8 cellular contexts compared by ENCODE assay signal in the genomic region with DNA sequence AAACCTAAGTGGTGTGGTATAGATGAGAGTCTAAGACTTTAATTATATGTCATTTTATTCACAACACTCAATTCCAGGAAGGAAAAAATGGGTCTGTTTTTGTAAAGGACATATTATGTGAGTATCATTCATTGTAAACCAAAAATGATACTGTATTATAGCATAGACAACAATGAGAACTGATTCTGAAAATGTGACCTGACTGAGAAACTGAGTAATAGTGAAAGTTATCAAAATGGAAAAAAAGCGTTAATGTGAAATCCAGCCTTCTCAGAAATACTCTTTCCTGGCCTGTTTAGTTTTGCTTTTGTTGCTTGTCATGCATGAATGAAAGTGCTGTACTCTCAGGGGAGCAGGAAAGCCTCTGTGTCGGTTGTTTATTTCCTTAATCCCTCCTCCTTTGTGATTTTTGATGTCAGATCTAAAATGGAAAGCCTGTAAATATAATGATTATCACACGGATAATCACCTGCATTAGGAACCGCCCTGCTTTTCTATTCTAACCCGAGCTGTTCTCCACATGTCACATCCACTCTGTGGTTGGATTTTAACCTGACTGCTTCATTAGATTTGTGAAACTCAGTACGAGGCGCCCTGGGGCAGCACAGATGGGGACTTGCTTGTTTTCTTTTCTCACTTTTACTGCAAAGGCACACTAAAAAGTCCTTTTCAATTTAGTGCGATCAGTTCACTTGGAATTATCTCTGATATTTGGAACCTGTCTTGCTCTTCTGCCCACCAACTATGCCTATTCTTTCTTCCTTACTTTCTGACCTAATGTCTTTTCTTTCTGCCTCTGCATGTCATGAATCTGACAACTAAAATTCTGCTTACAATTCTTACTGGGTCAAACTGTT.
DNase-seq lines count a peak whose midpoint lies in the region; ATAC-seq, FAIRE-seq and TF ChIP-seq lines count a peak whose summit lies in the region.

No MANE protein-coding gene starts in this region.

- H3K27ac Mint-ChIP-seq in stimulated activated naive CD8-positive, alpha-beta T cell treated with anti-CD3 and anti-CD28 coated beads, Interleukin-15, amount 100 ng/mL, for 72 hours, result peak overlapping the region; percentile 91 to 92

- peaks cover 8 to 12% of the 10 kb centered on the region in 2 donors for H3K9me3 Mint-ChIP-seq in stimulated activated naive CD8-positive, alpha-beta T cell treated with anti-CD3 and anti-CD28 coated beads, Interleukin-15, amount 100 ng/mL, for 72 hours

- no peak overlapping the region for H4K8ac ChIP-seq in mesenchymal stem cell (ENCODE audit: low read length)

- peak overlapping the region in 1 of 2 experiments; percentile 34 for H3K18ac ChIP-seq in mesenchymal stem cell (ENCODE audit: low read depth in 1 of 2, low read length in 2 of 2)

- RAD21 ChIA-PET in GM12878 (lab: Charles Lee; ENCODE audit: unreplicated experiment), result interaction anchor here (0.7 to 6.6 kb wide), 20 partner anchors 11 to 434 kb away, joined by 3 to 53 read pairs (median 4); no protein-coding TSS in a partner anchor

- no peak overlapping the region for H2BK120ac ChIP-seq in mesenchymal stem cell (ENCODE audit: low read depth, low read length)

- CTCF ChIA-PET in GM12878 (lab: Yijun Ruan, JAX), result interaction anchor here (0.9 to 6.0 kb wide), 6 partner anchors 11 to 435 kb away, joined by 3 to 37 read pairs (median 6); no protein-coding TSS in a partner anchor

- H3K27me3 ChIP-seq in GM12878 (replicated peaks in 1 of 2; ENCODE audit: control insufficient read depth in 2 of 2, insufficient read depth in 2 of 2, low read length in 1 of 2) (no peaks in the 10 kb centered on the region), mesenchymal stem cell (ENCODE audit: control insufficient read depth in 1 of 2, insufficient read depth in 1 of 2, low read length in 2 of 2) (no peaks in the 10 kb centered on the region)

- H3K9ac ChIP-seq in GM12878 (ENCODE audit: control insufficient read depth, insufficient read depth, low read length) (peak overlapping the region; percentile 75), mesenchymal stem cell (ENCODE audit: low read length) (peak overlapping the region; percentile 59)

- peak; percentile 69 for ATAC-seq in HG03280 (IDR thresholded peaks at IDR 0.05; ENCODE audit: unreplicated experiment)
- ATAC-seq in GM12878, result peak; percentile 82
- ATAC-seq in stimulated activated naive CD8-positive, alpha-beta T cell treated with anti-CD3 and anti-CD28 coated beads, Interleukin-15, amount 100 ng/mL, for 72 hours, result peak; percentile 89

- in situ Hi-C loops in GM12878 (cut with MboI), result no loop called here

- peak; percentile 16; the same call in 1 of the 2 replicates for TF ChIP-seq RAD21 in GM12878 (IDR thresholded peaks at IDR 0.05; ENCODE audit: insufficient read depth, low read depth, low read length)

- H3K79me2 ChIP-seq in GM12878 (ENCODE audit: control insufficient read depth, insufficient read depth, low read length), result no peaks in the 10 kb centered on the region; the same call in 1 of the 2 replicates

- DNase-seq in GM19239 (ENCODE audit: insufficient read length, low spot score), result no peak
- DNase-seq in RPMI7951 (ENCODE audit: low read depth), result peak; percentile 50
- DNase-seq in GM12878 (ENCODE audit: low read depth, low spot score), result peak; percentile 96
- peak; percentile 44 for DNase-seq in mesenchymal stem cell
- peak; percentile 60 to 61 for DNase-seq in stimulated activated naive CD8-positive, alpha-beta T cell treated with anti-CD3 and anti-CD28 coated beads, Interleukin-15, amount 100 ng/mL, for 72 hours
- DNase-seq in NOMO-1 treated with DMSO at 0.1 percent for 48 hours (lab: John Stamatoyannopoulos, UW; ENCODE audit: unreplicated experiment), result no peak

- peak overlapping the region in 1 of 2 experiments; percentile 42 for H2BK12ac ChIP-seq in mesenchymal stem cell (ENCODE audit: low read length in 2 of 2)

- H3K4me3 ChIP-seq in GM12878, result peak overlapping the region; percentile 66
- peak overlapping the region in 1 of 2 experiments; percentile 37 for H3K4me3 ChIP-seq in mesenchymal stem cell (ENCODE audit: insufficient read depth in 1 of 2, low read depth in 1 of 2, low read length in 2 of 2)

- POLR2A ChIA-PET in GM12878 (lab: Charles Lee), result interaction anchor here (1.2 to 2.4 kb wide), 5 partner anchors 13 to 98 kb away, joined by 3 to 24 read pairs (median 6); no protein-coding TSS in a partner anchor

- H3K27ac ChIP-seq in C4-2B (peak overlapping the region; percentile 15; the same call in 1 of the 2 replicates), GM12878 (ENCODE audit: control insufficient read depth, insufficient read depth) (peak overlapping the region; percentile 98), mesenchymal stem cell (ENCODE audit: low read length, poor library complexity, severe bottlenecking) (peak overlapping the region; percentile 35)

- BruUV-seq in GM12878 (replicated peaks; lab: Mats Ljungman, UMichigan), result TSS peak; percentile 73

- H2AFZ ChIP-seq in GM12878 (ENCODE audit: control insufficient read depth, low read depth, low read length) (peak overlapping the region; percentile 54), mesenchymal stem cell (ENCODE audit: low read depth, low read length) (peak overlapping the region; percentile 14)

- no peak overlapping the region for H2BK5ac ChIP-seq in mesenchymal stem cell (ENCODE audit: low read depth, low read length, poor library complexity, severe bottlenecking)

- no peaks in the 10 kb centered on the region for H3K79me1 ChIP-seq in mesenchymal stem cell (replicated peaks; ENCODE audit: low read length, poor library complexity, severe bottlenecking)

- peak overlapping the region in 1 of 2 experiments; percentile 37 for H3K4ac ChIP-seq in mesenchymal stem cell (ENCODE audit: low read depth in 1 of 2, low read length in 2 of 2)

- TF ChIP-seq EP300 in GM12878 (IDR thresholded peaks at IDR 0.05; ENCODE audit: borderline replicate concordance in 1 of 2, control insufficient read depth in 1 of 2, low read depth in 2 of 2, low read length in 2 of 2), result peak; percentile 92 to 94

- no peaks in the 10 kb centered on the region for H4K20me1 ChIP-seq in GM12878 (ENCODE audit: control insufficient read depth, insufficient read depth)

- FAIRE-seq in GM19239 (lab: Jason Lieb, UNC), result peak; percentile 96
- FAIRE-seq in GM12878 (lab: Jason Lieb, UNC), result peak; percentile 88

- H3K4me1 ChIP-seq in GM12878 (ENCODE audit: control insufficient read depth, insufficient read depth, low read length) (peaks cover 29% of the 10 kb centered on the region), mesenchymal stem cell (ENCODE audit: control insufficient read depth, insufficient read depth, low read depth, low read length) (peaks cover 2% of the 10 kb centered on the region)

- H2AK5ac ChIP-seq in mesenchymal stem cell (ENCODE audit: low read length, severe bottlenecking), result no peak overlapping the region

- no peaks in the 10 kb centered on the region for H3K27me3 Mint-ChIP-seq in stimulated activated naive CD8-positive, alpha-beta T cell treated with anti-CD3 and anti-CD28 coated beads, Interleukin-15, amount 100 ng/mL, for 72 hours

- peak overlapping the region; percentile 68 to 79 for H3K4me3 Mint-ChIP-seq in stimulated activated naive CD8-positive, alpha-beta T cell treated with anti-CD3 and anti-CD28 coated beads, Interleukin-15, amount 100 ng/mL, for 72 hours

- no peak overlapping the region for H4K91ac ChIP-seq in mesenchymal stem cell (ENCODE audit: low read length)

- SMC1A ChIA-PET in GM12878 (lab: Charles Lee; ENCODE audit: uncharacterized antibody, unreplicated experiment), result interaction anchor here (0.7 to 6.9 kb wide), 26 partner anchors 8 to 434 kb away, joined by 3 to 114 read pairs (median 4); no protein-coding TSS in a partner anchor

- peak overlapping the region; percentile 82 for H3K4me2 ChIP-seq in GM12878 (ENCODE audit: control insufficient read depth, insufficient read depth)
- H3K4me2 ChIP-seq in mesenchymal stem cell (ENCODE audit: low read length, poor library complexity, severe bottlenecking), result peak overlapping the region; percentile 71

- 1% methylated on average over 8 of the region's 8 CpGs for WGBS in GM12878 (ENCODE audit: insufficient coverage, insufficient replicate concordance, low lambda C conversion rate, missing lambda C conversion rate)
- WGBS in mesenchymal stem cell, result 53% methylated on average over 7 of the region's 8 CpGs

- no peak for TF ChIP-seq CTCF in C4-2B (conservative IDR thresholded peaks at IDR 0.05)
- no peak for TF ChIP-seq CTCF in GM12878 (IDR thresholded peaks at IDR 0.05 in 2 of 3, conservative IDR thresholded peaks at IDR 0.05 in 1 of 3; ENCODE audit: control insufficient read depth in 2 of 3, extremely low read depth in 1 of 3, insufficient read depth in 1 of 3, low read depth in 3 of 3, low read length in 3 of 3)

- H3K36me3 ChIP-seq in GM12878 (ENCODE audit: control insufficient read depth in 2 of 2, insufficient read depth in 2 of 2, low read length in 1 of 2) (no peaks in the 10 kb centered on the region), mesenchymal stem cell (ENCODE audit: control insufficient read depth in 1 of 2, insufficient read depth in 2 of 2, low read depth in 1 of 2, low read length in 2 of 2) (no peaks in the 10 kb centered on the region)

- no peak overlapping the region for H3K23ac ChIP-seq in mesenchymal stem cell (ENCODE audit: low read length in 2 of 2)

- intact Hi-C loops in GM12878 (cut with micrococcal nuclease; ENCODE audit: unreplicated experiment), result loop anchor here (1.0 to 10.0 kb wide), 6 partner anchors 92 to 519 kb away; a partner anchor contains a TSS

- TF ChIP-seq POLR2A in GM12878 (IDR thresholded peaks at IDR 0.05; ENCODE audit: low read depth, low read length), result no peak

- peaks cover 79% of the 10 kb centered on the region for H3K4me1 Mint-ChIP-seq in stimulated activated naive CD8-positive, alpha-beta T cell treated with anti-CD3 and anti-CD28 coated beads, Interleukin-15, amount 100 ng/mL, for 72 hours

- no peak overlapping the region for H2BK15ac ChIP-seq in mesenchymal stem cell (ENCODE audit: low read depth, poor library complexity, severe bottlenecking)

- no peak overlapping the region for H3K14ac ChIP-seq in mesenchymal stem cell (ENCODE audit: low read length in 2 of 2)

- H3K9me3 ChIP-seq in GM12878 (replicated peaks; ENCODE audit: control insufficient read depth, insufficient read depth, low read length) (peaks cover 4% of the 10 kb centered on the region; the same call in 2 of the 3 replicates), mesenchymal stem cell (ENCODE audit: control insufficient read depth, low read length) (no peaks in the 10 kb centered on the region)

TF ChIP-seq in GM12878, 131 proteins besides CTCF, POLR2A, EP300 and RAD21 (continues in another document):
- TF ChIP-seq CBX5 (IDR thresholded peaks at IDR 0.05; ENCODE audit: low read depth), result peak; percentile 89
- TF ChIP-seq NFIC (IDR thresholded peaks at IDR 0.05; ENCODE audit: low read depth, low read length), result peak; percentile 99

Comparison
In these comparisons a context has a peak if more than half of its experiments do, and no peak if none do; other contexts are left out.
1. H3K27ac ChIP-seq: peak in every context shown above with its lines; median percentile 98 in GM12878; 35 in mesenchymal stem cell; 15 in C4-2B.
2. DNase-seq: peak in RPMI7951 (single experiment), GM12878 (single experiment), mesenchymal stem cell (single experiment) and stimulated activated naive CD8-positive, alpha-beta T cell treated with anti-CD3 and anti-CD28 coated beads, Interleukin-15, amount 100 ng/mL, for 72 hours (2 of 2); none in GM19239 (single experiment) and NOMO-1 treated with DMSO at 0.1 percent for 48 hours (single experiment).
3. Peak in every context shown above with its lines, with median percentiles within 50 percentile points of each other: ATAC-seq.